ENCODE assay signal across 26 cellular contexts in the genomic region with DNA sequence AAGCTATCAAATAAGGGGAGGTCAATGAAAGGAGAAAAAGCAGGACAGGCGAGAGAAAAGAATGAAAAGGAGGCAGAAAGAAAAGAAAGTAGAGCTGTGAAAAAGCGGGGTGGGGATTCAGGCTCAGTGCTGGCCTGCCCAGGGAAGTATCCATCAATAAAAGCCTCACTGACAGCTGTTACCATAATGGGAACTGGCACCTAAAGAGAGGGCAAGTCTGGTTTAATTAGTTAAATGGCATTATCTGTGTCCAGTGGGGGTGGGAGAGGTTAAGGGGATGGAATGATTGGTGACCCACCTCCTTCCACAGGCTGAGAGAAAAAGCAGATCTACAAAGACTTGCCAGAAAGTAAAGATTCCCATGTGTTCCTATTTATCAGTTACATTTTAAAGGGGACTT.
"Had no signal": no experiment of that assay in that cellular context is flagged by ENCODE, and none has a peak within 500 bp of the region (broad histone marks: within the 10 kb centered on the region; RNA-seq: fewer than 3 reads in every experiment).

No MANE protein-coding gene starts in this region.

- H3K27ac ChIP-seq: colonic mucosa, dorsolateral prefrontal cortex, gastrocnemius medialis, neutrophil, skin epidermis, suprapubic skin, tibial nerve had no signal

- H3K4me3 ChIP-seq: colonic mucosa, dorsolateral prefrontal cortex, gastrocnemius medialis, skin epidermis, suprapubic skin, tibial nerve had no signal

- H3K4me1 Mint-ChIP-seq: activated B cell treated with CpG ODN at 0.5 μM for 24 hours; immature natural killer cell; stimulated activated naive B cell treated with anti-CD40 and anti-IgM and Interleukin-4, amounts not matched to agents 10 μg/mL and 1 μg/mL and 100 μg/mL, for 72 hours had no signal

- H3K9me3 Mint-ChIP-seq: activated B cell treated with CpG ODN at 0.5 μM for 24 hours; activated naive CD4-positive, alpha-beta T cell treated with anti-CD3 and anti-CD28 coated beads, Interleukin-2, amount 50 U/mL, for 72 hours; activated T-cell treated with anti-CD3 and anti-CD28 coated beads, Interleukin-2, amount 50 U/mL, for 72 hours; immature natural killer cell; naive thymus-derived CD8-positive, alpha-beta T cell; stimulated activated naive B cell treated with anti-CD40 and anti-IgM and Interleukin-4, amounts not matched to agents 10 μg/mL and 1 μg/mL and 100 μg/mL, for 72 hours had no signal

- H3K36me3 Mint-ChIP-seq: activated CD8-positive, alpha-beta memory T cell treated with anti-CD3 and anti-CD28 coated beads, Interleukin-2, amount 10 ng/mL, durations not matched to agents 7 days and 5 days; activated naive CD4-positive, alpha-beta T cell treated with anti-CD3 and anti-CD28 coated beads, Interleukin-2, amount 50 U/mL, for 72 hours; naive thymus-derived CD8-positive, alpha-beta T cell; stimulated activated naive B cell treated with anti-CD40 and anti-IgM and Interleukin-4, amounts not matched to agents 10 μg/mL and 1 μg/mL and 100 μg/mL, for 72 hours had no signal

- ATAC-seq: activated CD8-positive, alpha-beta memory T cell treated with anti-CD3 and anti-CD28 coated beads, Interleukin-2, amount 10 ng/mL, durations not matched to agents 7 days and 5 days; activated CD8-positive, alpha-beta T cell treated with anti-CD3 and anti-CD28 coated beads, Interleukin-2, amount 10 ng/mL, durations not matched to agents 7 days and 5 days; activated naive CD4-positive, alpha-beta T cell treated with anti-CD3 and anti-CD28 coated beads, Interleukin-2, amount 50 U/mL, for 72 hours; gastrocnemius medialis; left colon; naive thymus-derived CD8-positive, alpha-beta T cell; sciatic nerve; stimulated activated naive B cell treated with anti-CD40 and anti-IgM and Interleukin-4, amounts not matched to agents 10 μg/mL and 1 μg/mL and 100 μg/mL, for 72 hours had no signal

- H3K4me3 Mint-ChIP-seq: activated B cell treated with CpG ODN at 0.5 μM for 24 hours; activated CD8-positive, alpha-beta memory T cell treated with anti-CD3 and anti-CD28 coated beads, Interleukin-2, amount 10 ng/mL, durations not matched to agents 7 days and 5 days; activated CD8-positive, alpha-beta T cell treated with anti-CD3 and anti-CD28 coated beads, Interleukin-2, amount 10 ng/mL, durations not matched to agents 7 days and 5 days; activated T-cell treated with anti-CD3 and anti-CD28 coated beads, Interleukin-2, amount 50 U/mL, for 72 hours; immature natural killer cell; naive thymus-derived CD8-positive, alpha-beta T cell; stimulated activated naive B cell treated with anti-CD40 and anti-IgM and Interleukin-4, amounts not matched to agents 10 μg/mL and 1 μg/mL and 100 μg/mL, for 72 hours had no signal

- H3K27ac Mint-ChIP-seq: activated B cell treated with CpG ODN at 0.5 μM for 24 hours; activated CD8-positive, alpha-beta memory T cell treated with anti-CD3 and anti-CD28 coated beads, Interleukin-2, amount 10 ng/mL, durations not matched to agents 7 days and 5 days; activated CD8-positive, alpha-beta T cell treated with anti-CD3 and anti-CD28 coated beads, Interleukin-2, amount 10 ng/mL, durations not matched to agents 7 days and 5 days; activated naive CD4-positive, alpha-beta T cell treated with anti-CD3 and anti-CD28 coated beads, Interleukin-2, amount 50 U/mL, for 72 hours; activated T-cell treated with anti-CD3 and anti-CD28 coated beads, Interleukin-2, amount 50 U/mL, for 72 hours; naive thymus-derived CD8-positive, alpha-beta T cell; stimulated activated naive B cell treated with anti-CD40 and anti-IgM and Interleukin-4, amounts not matched to agents 10 μg/mL and 1 μg/mL and 100 μg/mL, for 72 hours had no signal

- H3K36me3 ChIP-seq: colonic mucosa, gastrocnemius medialis, neutrophil, suprapubic skin had no signal

- H3K27me3 ChIP-seq: colonic mucosa, dorsolateral prefrontal cortex, gastrocnemius medialis, suprapubic skin, tibial nerve had no signal

- H3K9me3 ChIP-seq: colonic mucosa, gastrocnemius medialis, neutrophil, suprapubic skin, tibial nerve had no signal

- H3K4me1 ChIP-seq: colonic mucosa, gastrocnemius medialis, suprapubic skin, tibial nerve had no signal

- DNase-seq: activated B cell treated with CpG ODN at 0.5 μM for 24 hours; activated CD4-positive, alpha-beta T cell treated with anti-CD3 and anti-CD28 coated beads, Interleukin-2, amount 50 U/mL, for 1 hour; activated CD8-positive, alpha-beta memory T cell treated with anti-CD3 and anti-CD28 coated beads, Interleukin-2, amount 10 ng/mL, durations not matched to agents 7 days and 5 days; activated CD8-positive, alpha-beta T cell treated with anti-CD3 and anti-CD28 coated beads, Interleukin-2, amount 10 ng/mL, durations not matched to agents 7 days and 5 days; activated naive CD4-positive, alpha-beta T cell; activated T-cell treated with anti-CD3 and anti-CD28 coated beads, Interleukin-2, amount 50 U/mL, for 72 hours; cerebellar nuclear complex; colonic mucosa; dorsolateral prefrontal cortex; effector memory CD4-positive, alpha-beta T cell; erythroblast; gastrocnemius medialis; hypothalamus; immature natural killer cell; kidney; left colon; mammary epithelial cell; naive thymus-derived CD8-positive, alpha-beta T cell; stimulated activated naive B cell treated with anti-CD40 and anti-IgM and Interleukin-4, amounts not matched to agents 10 μg/mL and 1 μg/mL and 100 μg/mL, for 72 hours; T-helper 2 cell had no signal
